Comparison of ENCODE assay signal across 1 cellular context in the genomic region with DNA sequence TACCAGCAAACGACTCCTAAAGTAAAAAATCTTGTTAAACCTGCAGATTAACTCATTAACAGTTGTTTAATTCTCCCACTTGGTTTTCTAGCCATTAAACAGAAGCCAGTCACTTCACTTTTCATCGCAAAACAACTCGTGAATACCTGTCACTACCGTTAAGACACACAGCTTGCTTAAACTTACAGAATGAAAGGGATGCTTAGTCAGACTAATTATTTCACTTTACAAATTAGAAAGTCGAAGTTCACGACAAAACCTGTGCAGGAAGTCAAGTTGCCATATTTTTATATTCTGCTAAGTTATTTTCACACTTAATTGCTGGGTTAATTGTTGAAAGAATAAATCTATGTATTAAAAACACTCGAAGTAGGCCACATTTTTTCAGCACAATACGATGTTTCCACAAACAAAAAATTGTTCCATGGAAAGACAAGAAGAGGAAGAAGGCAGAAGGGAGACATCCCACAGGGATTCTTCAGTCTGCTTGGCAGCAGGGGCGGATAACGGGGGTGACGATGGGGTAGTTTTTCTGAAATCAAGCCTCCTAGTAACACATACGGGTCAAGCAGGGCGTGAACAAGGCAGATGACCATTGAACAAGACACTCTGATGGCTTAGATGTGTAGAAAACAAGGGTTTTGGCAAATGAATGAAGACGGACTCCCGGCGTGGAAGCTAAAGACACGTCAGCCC.
TF ChIP-seq lines count a peak whose summit lies in the region.

No MANE protein-coding gene starts in this region.

TF ChIP-seq in GM23338, 12 proteins besides CTCF, POLR2A, EP300 and RAD21 (continued from another document):
- no peak for TF ChIP-seq ZNF462 (CRISPR knock-in tag; IDR thresholded peaks at IDR 0.05)
- TF ChIP-seq POLR2AphosphoS5 (IDR thresholded peaks at IDR 0.05; ENCODE audit: low read depth): no peak
- no peak for TF ChIP-seq ETS1 (IDR thresholded peaks at IDR 0.05)
- no peak for TF ChIP-seq NANOG (IDR thresholded peaks at IDR 0.05; ENCODE audit: borderline replicate concordance)
- no peak for TF ChIP-seq CREB1 (CRISPR knock-in tag; IDR thresholded peaks at IDR 0.05; ENCODE audit: low read depth)
- no peak for TF ChIP-seq JUNB (IDR thresholded peaks at IDR 0.05; ENCODE audit: unreplicated experiment)
